Comparison of ENCODE assay signal across 38 cellular contexts in the genomic region with DNA sequence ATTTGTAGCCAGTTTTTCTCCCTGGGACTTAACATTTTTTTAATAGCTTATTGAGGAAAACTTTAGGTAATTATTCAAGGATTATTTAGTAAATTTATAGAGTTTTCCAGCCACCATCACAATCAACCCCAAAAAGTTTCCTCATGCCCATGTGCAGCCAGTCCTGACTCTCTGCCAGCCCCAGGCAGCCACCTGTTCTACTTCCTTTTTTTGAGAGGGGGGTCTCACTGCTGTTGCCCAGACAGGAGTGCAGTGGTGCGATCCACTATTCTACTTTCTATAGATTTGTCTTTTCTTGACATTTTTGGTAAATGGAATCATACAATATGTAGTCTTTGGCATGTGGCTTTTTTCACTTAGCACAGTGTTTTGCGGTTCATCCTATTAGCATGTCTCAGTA.
"Had no signal": no experiment of that assay in that cellular context is flagged by ENCODE, and none has a peak within 500 bp of the region (broad histone marks: within the 10 kb centered on the region; RNA-seq: fewer than 3 reads in every experiment).

No MANE protein-coding gene starts in this region.

- H3K27me3 ChIP-seq: adrenal gland, ascending aorta, body of pancreas, brain microvascular endothelial cell, breast epithelium, cardiac muscle cell had no signal

- H3K4me3 ChIP-seq: adrenal gland, ascending aorta, body of pancreas, breast epithelium, cardiac muscle cell had no signal

- H3K9me3 Mint-ChIP-seq: activated naive CD4-positive, alpha-beta T cell treated with anti-CD3 and anti-CD28 coated beads for 36 hours; activated naive CD4-positive, alpha-beta T cell treated with anti-CD3 and anti-CD28 coated beads, Interleukin-2, amount 10 ng/mL, durations not matched to agents 7 days and 5 days; activated naive CD4-positive, alpha-beta T cell treated with anti-CD3 and anti-CD28 coated beads, Interleukin-2, amount 50 U/mL, for 24 hours; activated naive CD4-positive, alpha-beta T cell treated with anti-CD3 and anti-CD28 coated beads, Interleukin-2, amount 50 U/mL, for 72 hours; activated naive CD8-positive, alpha-beta T cell treated with anti-CD3 and anti-CD28 coated beads for 36 hours; activated naive CD8-positive, alpha-beta T cell treated with anti-CD3 and anti-CD28 coated beads, Interleukin-2, amount 10 ng/mL, durations not matched to agents 7 days and 5 days; activated naive CD8-positive, alpha-beta T cell treated with anti-CD3 and anti-CD28 coated beads, Interleukin-2, amount 50 U/mL, for 24 hours; activated T-cell treated with anti-CD3 and anti-CD28 coated beads, Interleukin-2, amount 50 U/mL, for 24 hours; activated T-cell treated with anti-CD3 and anti-CD28 coated beads, Interleukin-2, amount 50 U/mL, for 4 hours; activated T-cell treated with anti-CD3 and anti-CD28 coated beads, Interleukin-2, amount 50 U/mL, for 72 hours; activated T-helper 1 cell treated with anti-CD3 and anti-CD28 coated beads, Interleukin-12 subunit alpha, Interleukin-12 subunit beta, Interleukin-2, Interleukin-4 antibody, amounts not matched to agents 30 ng/mL and 10 ng/mL and 1 ng/mL, durations not matched to agents 14 hours and 24 hours and 36 hours; activated T-helper 17 cell treated with anti-CD3 and anti-CD28 coated beads, Interleukin-2, amount 50 U/mL, for 72 hours; activated T-helper 2 cell treated with anti-CD3 and anti-CD28 coated beads, Interferon-gamma antibody, Interleukin-2, Interleukin-4, amounts not matched to agents 10 μg/mL and 5 μg/mL and 100 μg/mL, durations not matched to agents 14 hours and 24 hours and 36 hours; central memory CD8-positive, alpha-beta T cell had no signal

- H3K27ac ChIP-seq: adrenal gland, ascending aorta, body of pancreas, brain microvascular endothelial cell, cardiac muscle cell had no signal

- DNase-seq: activated effector memory CD4-positive, alpha-beta T cell treated with anti-CD3 and anti-CD28 coated beads, Interleukin-2, amount 50 U/mL, for 16 hours; activated effector memory CD4-positive, alpha-beta T cell treated with Interleukin-2 at 50 U/mL for 16 hours; activated gamma-delta T cell; activated gamma-delta T cell treated with Interleukin-2 at 50 U/mL for 16 hours; activated naive CD4-positive, alpha-beta T cell; activated naive CD4-positive, alpha-beta T cell treated with anti-CD3 and anti-CD28 coated beads for 36 hours; activated naive CD4-positive, alpha-beta T cell treated with anti-CD3 and anti-CD28 coated beads, Interleukin-2, amount 10 ng/mL, durations not matched to agents 7 days and 5 days; activated naive CD4-positive, alpha-beta T cell treated with anti-CD3 and anti-CD28 coated beads, Interleukin-2, amount 50 U/mL, for 16 hours; activated naive CD4-positive, alpha-beta T cell treated with Interleukin-2 at 50 U/mL for 16 hours; activated naive CD8-positive, alpha-beta T cell treated with anti-CD3 and anti-CD28 coated beads for 36 hours; activated naive CD8-positive, alpha-beta T cell treated with anti-CD3 and anti-CD28 coated beads, Interleukin-2, amount 10 ng/mL, durations not matched to agents 7 days and 5 days; activated naive CD8-positive, alpha-beta T cell treated with anti-CD3 and anti-CD28 coated beads, Interleukin-2, amount 50 U/mL, for 24 hours; activated T-cell treated with anti-CD3 and anti-CD28 coated beads, Interleukin-2, amount 50 U/mL, for 1 hour; activated T-cell treated with anti-CD3 and anti-CD28 coated beads, Interleukin-2, amount 50 U/mL, for 24 hours; activated T-cell treated with anti-CD3 and anti-CD28 coated beads, Interleukin-2, amount 50 U/mL, for 4 hours; activated T-cell treated with anti-CD3 and anti-CD28 coated beads, Interleukin-2, amount 50 U/mL, for 48 hours; activated T-cell treated with anti-CD3 and anti-CD28 coated beads, Interleukin-2, amount 50 U/mL, for 72 hours; adrenal gland; amniotic stem cell; amygdala; anterior cingulate cortex; aorta; body of pancreas; brain microvascular endothelial cell; caudate nucleus; central memory CD4-positive, alpha-beta T cell; cerebellar nuclear complex had no signal

- H3K9me3 ChIP-seq: adrenal gland, ascending aorta, body of pancreas, breast epithelium had no signal

- H3K36me3 ChIP-seq: adrenal gland, ascending aorta, brain microvascular endothelial cell, breast epithelium, cardiac muscle cell had no signal

- H3K4me1 Mint-ChIP-seq: activated naive CD8-positive, alpha-beta T cell treated with anti-CD3 and anti-CD28 coated beads, Interleukin-2, amount 50 U/mL, for 24 hours; activated T-helper 17 cell treated with anti-CD3 and anti-CD28 coated beads, Interleukin-2, amount 50 U/mL, for 72 hours had no signal

- H3K27me3 Mint-ChIP-seq: activated naive CD4-positive, alpha-beta T cell treated with anti-CD3 and anti-CD28 coated beads, Interleukin-2, amount 10 ng/mL, durations not matched to agents 7 days and 5 days; activated naive CD4-positive, alpha-beta T cell treated with anti-CD3 and anti-CD28 coated beads, Interleukin-2, amount 50 U/mL, for 24 hours; activated naive CD8-positive, alpha-beta T cell; activated naive CD8-positive, alpha-beta T cell treated with anti-CD3 and anti-CD28 coated beads for 36 hours; activated naive CD8-positive, alpha-beta T cell treated with anti-CD3 and anti-CD28 coated beads, Interleukin-2, amount 10 ng/mL, durations not matched to agents 7 days and 5 days; activated naive CD8-positive, alpha-beta T cell treated with anti-CD3 and anti-CD28 coated beads, Interleukin-2, amount 50 U/mL, for 24 hours; activated T-cell treated with anti-CD3 and anti-CD28 coated beads, Interleukin-2, amount 50 U/mL, for 24 hours; activated T-helper 17 cell treated with anti-CD3 and anti-CD28 coated beads, Interleukin-2, amount 50 U/mL, for 72 hours; central memory CD8-positive, alpha-beta T cell had no signal

- ATAC-seq: activated naive CD4-positive, alpha-beta T cell treated with anti-CD3 and anti-CD28 coated beads, Interleukin-2, amount 50 U/mL, for 72 hours; activated naive CD8-positive, alpha-beta T cell treated with anti-CD3 and anti-CD28 coated beads, Interleukin-2, amount 50 U/mL, for 24 hours; activated T-cell treated with anti-CD3 and anti-CD28 coated beads, Interleukin-2, amount 50 U/mL, for 4 hours; activated T-cell treated with anti-CD3 and anti-CD28 coated beads, Interleukin-2, amount 50 U/mL, for 72 hours; activated T-helper 17 cell treated with anti-CD3 and anti-CD28 coated beads, Interleukin-2, amount 50 U/mL, for 72 hours; body of pancreas had no signal

- H3K36me3 Mint-ChIP-seq: activated naive CD4-positive, alpha-beta T cell treated with anti-CD3 and anti-CD28 coated beads, Interleukin-2, amount 10 ng/mL, durations not matched to agents 7 days and 5 days; activated naive CD4-positive, alpha-beta T cell treated with anti-CD3 and anti-CD28 coated beads, Interleukin-2, amount 50 U/mL, for 72 hours had no signal

- H3K4me1 ChIP-seq: adrenal gland had no signal

- H3K4me3 Mint-ChIP-seq: activated naive CD4-positive, alpha-beta T cell treated with anti-CD3 and anti-CD28 coated beads for 36 hours; activated naive CD4-positive, alpha-beta T cell treated with anti-CD3 and anti-CD28 coated beads, Interleukin-2, amount 10 ng/mL, durations not matched to agents 7 days and 5 days; activated naive CD4-positive, alpha-beta T cell treated with anti-CD3 and anti-CD28 coated beads, Interleukin-2, amount 50 U/mL, for 24 hours; activated naive CD8-positive, alpha-beta T cell; activated naive CD8-positive, alpha-beta T cell treated with anti-CD3 and anti-CD28 coated beads for 36 hours; activated naive CD8-positive, alpha-beta T cell treated with anti-CD3 and anti-CD28 coated beads, Interleukin-2, amount 10 ng/mL, durations not matched to agents 7 days and 5 days; activated naive CD8-positive, alpha-beta T cell treated with anti-CD3 and anti-CD28 coated beads, Interleukin-2, amount 50 U/mL, for 24 hours; activated T-cell treated with anti-CD3 and anti-CD28 coated beads, Interleukin-2, amount 50 U/mL, for 24 hours; activated T-cell treated with anti-CD3 and anti-CD28 coated beads, Interleukin-2, amount 50 U/mL, for 4 hours; activated T-cell treated with anti-CD3 and anti-CD28 coated beads, Interleukin-2, amount 50 U/mL, for 72 hours; activated T-helper 1 cell treated with anti-CD3 and anti-CD28 coated beads, Interleukin-12 subunit alpha, Interleukin-12 subunit beta, Interleukin-2, Interleukin-4 antibody, amounts not matched to agents 30 ng/mL and 10 ng/mL and 1 ng/mL, durations not matched to agents 14 hours and 24 hours and 36 hours; activated T-helper 17 cell treated with anti-CD3 and anti-CD28 coated beads, Interleukin-2, amount 50 U/mL, for 72 hours; brain; central memory CD8-positive, alpha-beta T cell had no signal

- H3K27ac Mint-ChIP-seq: activated naive CD4-positive, alpha-beta T cell treated with anti-CD3 and anti-CD28 coated beads for 36 hours; activated naive CD4-positive, alpha-beta T cell treated with anti-CD3 and anti-CD28 coated beads, Interleukin-2, amount 10 ng/mL, durations not matched to agents 7 days and 5 days; activated naive CD4-positive, alpha-beta T cell treated with anti-CD3 and anti-CD28 coated beads, Interleukin-2, amount 50 U/mL, for 24 hours; activated naive CD4-positive, alpha-beta T cell treated with anti-CD3 and anti-CD28 coated beads, Interleukin-2, amount 50 U/mL, for 72 hours; activated naive CD8-positive, alpha-beta T cell; activated naive CD8-positive, alpha-beta T cell treated with anti-CD3 and anti-CD28 coated beads for 36 hours; activated naive CD8-positive, alpha-beta T cell treated with anti-CD3 and anti-CD28 coated beads, Interleukin-2, amount 10 ng/mL, durations not matched to agents 7 days and 5 days; activated naive CD8-positive, alpha-beta T cell treated with anti-CD3 and anti-CD28 coated beads, Interleukin-2, amount 50 U/mL, for 24 hours; activated T-cell treated with anti-CD3 and anti-CD28 coated beads, Interleukin-2, amount 50 U/mL, for 24 hours; activated T-cell treated with anti-CD3 and anti-CD28 coated beads, Interleukin-2, amount 50 U/mL, for 72 hours; activated T-helper 1 cell treated with anti-CD3 and anti-CD28 coated beads, Interleukin-12 subunit alpha, Interleukin-12 subunit beta, Interleukin-2, Interleukin-4 antibody, amounts not matched to agents 30 ng/mL and 10 ng/mL and 1 ng/mL, durations not matched to agents 14 hours and 24 hours and 36 hours; activated T-helper 17 cell treated with anti-CD3 and anti-CD28 coated beads, Interleukin-2, amount 50 U/mL, for 72 hours; activated T-helper 2 cell treated with anti-CD3 and anti-CD28 coated beads, Interferon-gamma antibody, Interleukin-2, Interleukin-4, amounts not matched to agents 10 μg/mL and 5 μg/mL and 100 μg/mL, durations not matched to agents 14 hours and 24 hours and 36 hours; brain had no signal
